ENCODE assay signal across 16 cellular contexts in the genomic region with DNA sequence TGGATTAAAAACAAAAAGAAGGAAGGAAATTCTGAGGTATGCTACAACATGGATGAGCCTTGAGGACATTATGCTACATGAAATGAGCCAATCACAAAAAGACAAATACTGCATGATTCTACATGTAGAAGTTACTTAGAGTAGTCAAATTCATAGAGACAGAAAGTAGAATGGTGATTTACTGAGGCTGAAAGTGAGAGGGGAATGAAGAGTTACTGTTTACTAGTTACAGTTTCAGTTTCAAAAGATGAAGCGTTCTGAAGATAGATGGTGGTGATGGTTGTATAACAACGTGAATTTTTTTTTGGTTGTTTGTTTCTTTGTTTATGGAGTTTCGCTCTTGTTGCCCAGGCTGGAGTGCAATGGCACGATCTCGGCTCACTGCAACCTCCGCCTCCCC. TPM values are rescaled to one million over a fixed set of nuclear protein-coding genes. Genes with fewer than 3 reads are reported as not detected.
DNase-seq lines count a peak whose midpoint lies in the region; ATAC-seq, FAIRE-seq and TF ChIP-seq lines count a peak whose summit lies in the region.
"Had no signal": no experiment of that assay in that cellular context is flagged by ENCODE, and none has a peak within 500 bp of the region (broad histone marks: within the 10 kb centered on the region; RNA-seq: fewer than 3 reads in every experiment).

No MANE protein-coding gene starts in this region.

- H3K36me3 Mint-ChIP-seq in activated naive CD4-positive, alpha-beta T cell treated with anti-CD3 and anti-CD28 coated beads, Interleukin-2, amount 10 ng/mL, durations not matched to agents 7 days and 5 days = no peaks in the 10 kb centered on the region
- H3K36me3 Mint-ChIP-seq in activated CD8-positive, alpha-beta T cell treated with anti-CD3 and anti-CD28 coated beads for 36 hours (ENCODE audit: low read depth) = no peaks in the 10 kb centered on the region

- no peaks in the 10 kb centered on the region for H3K4me1 Mint-ChIP-seq in activated naive CD4-positive, alpha-beta T cell treated with anti-CD3 and anti-CD28 coated beads, Interleukin-2, amount 10 ng/mL, durations not matched to agents 7 days and 5 days
- no peaks in the 10 kb centered on the region for H3K4me1 Mint-ChIP-seq in activated CD8-positive, alpha-beta T cell treated with anti-CD3 and anti-CD28 coated beads for 36 hours (ENCODE audit: low read depth)
- H3K4me1 Mint-ChIP-seq: activated CD4-positive, alpha-beta memory T cell treated with anti-CD3 and anti-CD28 coated beads, Interleukin-2, amount 10 ng/mL, durations not matched to agents 7 days and 5 days had no signal

- DNase-seq in GM18507 (ENCODE audit: extremely low spot score, insufficient read length, low read depth) = peak; percentile 2
- no peak for DNase-seq in NK-92 treated with Interleukin-12 subunit alpha and Interleukin-12 subunit beta, amount 100 ng/mL, for 24 hours (lab: John Stamatoyannopoulos, UW)
- no peak for DNase-seq in activated naive CD4-positive, alpha-beta T cell treated with anti-CD3 and anti-CD28 coated beads, Interleukin-2, amount 10 ng/mL, durations not matched to agents 7 days and 5 days
- no peak for DNase-seq in activated CD8-positive, alpha-beta T cell treated with anti-CD3 and anti-CD28 coated beads for 36 hours
- DNase-seq: activated CD4-positive, alpha-beta memory T cell treated with anti-CD3 and anti-CD28 coated beads, Interleukin-2, amount 10 ng/mL, durations not matched to agents 7 days and 5 days; activated naive CD4-positive, alpha-beta T cell; MV-4-11; spleen had no signal

- H3K9me3 Mint-ChIP-seq in activated naive CD4-positive, alpha-beta T cell treated with anti-CD3 and anti-CD28 coated beads, Interleukin-2, amount 10 ng/mL, durations not matched to agents 7 days and 5 days = peaks cover 8% of the 10 kb centered on the region
- H3K9me3 Mint-ChIP-seq in activated CD8-positive, alpha-beta T cell treated with anti-CD3 and anti-CD28 coated beads for 36 hours = peaks cover 7% of the 10 kb centered on the region

- no peaks in the 10 kb centered on the region for H3K27me3 Mint-ChIP-seq in activated naive CD4-positive, alpha-beta T cell treated with anti-CD3 and anti-CD28 coated beads, Interleukin-2, amount 10 ng/mL, durations not matched to agents 7 days and 5 days
- H3K27me3 Mint-ChIP-seq in activated CD8-positive, alpha-beta T cell treated with anti-CD3 and anti-CD28 coated beads for 36 hours = peaks cover 1% of the 10 kb centered on the region

- TF ChIP-seq CTCF in activated CD8-positive, alpha-beta T cell treated with anti-CD3 and anti-CD28 coated beads for 36 hours (IDR thresholded peaks at IDR 0.05) = no peak

- POLR2A ChIA-PET in activated CD8-positive, alpha-beta T cell treated with anti-CD3 and anti-CD28 coated beads for 36 hours (lab: Charles Lee) = no interaction called here

- intact Hi-C loops in activated CD8-positive, alpha-beta T cell treated with anti-CD3 and anti-CD28 coated beads for 36 hours (cut with micrococcal nuclease) = no loop called here

- ATAC-seq in GM19463 (IDR thresholded peaks at IDR 0.05; ENCODE audit: unreplicated experiment) (peak; percentile 99), HG02798 (IDR thresholded peaks at IDR 0.05; ENCODE audit: poor library complexity, unreplicated experiment) (peak; percentile 91), HG03439 (IDR thresholded peaks at IDR 0.05; ENCODE audit: unreplicated experiment) (peak; percentile 92)
- no peak for ATAC-seq in activated CD4-positive, CD25-positive, alpha-beta regulatory T cell treated with anti-CD3 and anti-CD28 coated beads, Interleukin-2, amount 50 U/mL, for 24 hours
- ATAC-seq in activated CD8-positive, alpha-beta T cell treated with anti-CD3 and anti-CD28 coated beads for 36 hours = no peak

- CTCF ChIA-PET in activated naive CD4-positive, alpha-beta T cell treated with anti-CD3 and anti-CD28 coated beads, Interleukin-2, amount 10 ng/mL, durations not matched to agents 7 days and 5 days (lab: Charles Lee) = no interaction called here
- CTCF ChIA-PET in activated CD8-positive, alpha-beta T cell treated with anti-CD3 and anti-CD28 coated beads for 36 hours (lab: Charles Lee) = no interaction called here

- H3K4me3 Mint-ChIP-seq in activated naive CD4-positive, alpha-beta T cell treated with anti-CD3 and anti-CD28 coated beads, Interleukin-2, amount 10 ng/mL, durations not matched to agents 7 days and 5 days = no peak overlapping the region
- no peak overlapping the region for H3K4me3 Mint-ChIP-seq in activated CD8-positive, alpha-beta T cell treated with anti-CD3 and anti-CD28 coated beads for 36 hours
- H3K4me3 Mint-ChIP-seq: activated CD4-positive, alpha-beta memory T cell treated with anti-CD3 and anti-CD28 coated beads, Interleukin-2, amount 10 ng/mL, durations not matched to agents 7 days and 5 days had no signal

- FAIRE-seq in GM18507 (lab: Jason Lieb, UNC) = peak; percentile 70

- no peak overlapping the region for H3K27ac Mint-ChIP-seq in activated naive CD4-positive, alpha-beta T cell treated with anti-CD3 and anti-CD28 coated beads, Interleukin-2, amount 10 ng/mL, durations not matched to agents 7 days and 5 days
- no peak overlapping the region for H3K27ac Mint-ChIP-seq in activated CD8-positive, alpha-beta T cell treated with anti-CD3 and anti-CD28 coated beads for 36 hours
- H3K27ac Mint-ChIP-seq: activated CD4-positive, alpha-beta memory T cell treated with anti-CD3 and anti-CD28 coated beads, Interleukin-2, amount 10 ng/mL, durations not matched to agents 7 days and 5 days had no signal

RNA-seq across cellular contexts. Expression of a gene that starts 9.5 kb away (rescaled TPM):
- total RNA-seq in activated CD8-positive, alpha-beta T cell treated with anti-CD3 and anti-CD28 coated beads for 36 hours = not detected
- total RNA-seq: activated CD4-positive, alpha-beta memory T cell treated with anti-CD3 and anti-CD28 coated beads, Interleukin-2, amount 10 ng/mL, durations not matched to agents 7 days and 5 days; mesenteric fat pad; osteoblast; RPMI7951; spleen; T-helper 2 cell treated with Interferon-gamma antibody and Interleukin-4, amounts not matched to agents 100 ng/mL and 5 ng/mL, for 36 hours had no signal

RNA-seq across cellular contexts. Expression of a gene that starts 43.4 kb away (rescaled TPM):
- total RNA-seq in activated CD8-positive, alpha-beta T cell treated with anti-CD3 and anti-CD28 coated beads for 36 hours = not detected
- total RNA-seq: activated CD4-positive, alpha-beta memory T cell treated with anti-CD3 and anti-CD28 coated beads, Interleukin-2, amount 10 ng/mL, durations not matched to agents 7 days and 5 days; mesenteric fat pad; osteoblast; RPMI7951; spleen; T-helper 2 cell treated with Interferon-gamma antibody and Interleukin-4, amounts not matched to agents 100 ng/mL and 5 ng/mL, for 36 hours had no signal

Comparison
In these comparisons a context has a peak if more than half of its experiments do, and no peak if none do; other contexts are left out.
1. ATAC-seq: peak in GM19463 (single experiment), HG02798 (single experiment) and HG03439 (single experiment); none in activated CD4-positive, CD25-positive, alpha-beta regulatory T cell treated with anti-CD3 and anti-CD28 coated beads, Interleukin-2, amount 50 U/mL, for 24 hours (0 of 2) and activated CD8-positive, alpha-beta T cell treated with anti-CD3 and anti-CD28 coated beads for 36 hours (single experiment).